Comparison of ENCODE assay signal across 9 cellular contexts in genomic region chr16:11949527-11949926, GRCh38. TPM values are rescaled to one million over a fixed set of nuclear protein-coding genes. Genes with fewer than 3 reads are reported as not detected.
DNase-seq lines count a peak whose midpoint lies in the region; ATAC-seq and TF ChIP-seq lines count a peak whose summit lies in the region.
"Had no signal": no experiment of that assay in that cellular context is flagged by ENCODE, and none has a peak within 500 bp of the region (broad histone marks: within the 10 kb centered on the region; RNA-seq: fewer than 3 reads in every experiment).

No MANE protein-coding gene starts in this region.

- H3K27me3 Mint-ChIP-seq in activated naive CD8-positive, alpha-beta T cell treated with anti-CD3 and anti-CD28 coated beads, Interleukin-2, amount 50 U/mL, for 24 hours: no peaks in the 10 kb centered on the region

- H3K4me1 ChIP-seq in HAP-1 (no peaks in the 10 kb centered on the region), right cardiac atrium (ENCODE audit: control insufficient read depth, insufficient read depth, low read length) (no peaks in the 10 kb centered on the region), spleen (peaks cover 0 to 12% (median 0%) of the 10 kb centered on the region in 6 donors)

- H3K27ac Mint-ChIP-seq in activated naive CD8-positive, alpha-beta T cell treated with anti-CD3 and anti-CD28 coated beads, Interleukin-2, amount 50 U/mL, for 24 hours: no peak overlapping the region
- H3K27ac Mint-ChIP-seq: CD4-positive, CD25-positive, alpha-beta regulatory T cell had no signal

- no peaks in the 10 kb centered on the region for H3K4me1 Mint-ChIP-seq in activated naive CD8-positive, alpha-beta T cell treated with anti-CD3 and anti-CD28 coated beads, Interleukin-2, amount 50 U/mL, for 24 hours
- H3K4me1 Mint-ChIP-seq: CD4-positive, CD25-positive, alpha-beta regulatory T cell had no signal

- no peak overlapping the region for H3K4me3 ChIP-seq in HAP-1
- H3K4me3 ChIP-seq in right cardiac atrium (ENCODE audit: low read length): no peak overlapping the region
- H3K4me3 ChIP-seq in spleen: no peak overlapping the region

- no peaks in the 10 kb centered on the region for H3K36me3 Mint-ChIP-seq in activated naive CD8-positive, alpha-beta T cell treated with anti-CD3 and anti-CD28 coated beads, Interleukin-2, amount 50 U/mL, for 24 hours (ENCODE audit: low read depth)
- H3K36me3 Mint-ChIP-seq: CD4-positive, CD25-positive, alpha-beta regulatory T cell had no signal

- TF ChIP-seq POLR2A in spleen (IDR thresholded peaks at IDR 0.05): no peak

- H3K36me3 ChIP-seq in HAP-1 (replicated peaks): no peaks in the 10 kb centered on the region
- no peaks in the 10 kb centered on the region for H3K36me3 ChIP-seq in spleen

- H3K9me3 Mint-ChIP-seq in activated naive CD8-positive, alpha-beta T cell treated with anti-CD3 and anti-CD28 coated beads, Interleukin-2, amount 50 U/mL, for 24 hours: no peaks in the 10 kb centered on the region
- H3K9me3 Mint-ChIP-seq: CD4-positive, CD25-positive, alpha-beta regulatory T cell had no signal

- peak; percentile 28 for DNase-seq in NCI-H510A treated with DMSO at 0.1 percent for 48 hours (lab: John Stamatoyannopoulos, UW)
- no peak for DNase-seq in NCI-H510A (lab: John Stamatoyannopoulos, UW)
- peak; percentile 41 to 46 for DNase-seq in HAP-1 (ENCODE audit: low spot score in 2 of 2)
- DNase-seq in NCI-H2196 (lab: John Stamatoyannopoulos, UW; ENCODE audit: unreplicated experiment): peak; percentile 60
- DNase-seq in activated naive CD8-positive, alpha-beta T cell treated with anti-CD3 and anti-CD28 coated beads, Interleukin-2, amount 50 U/mL, for 24 hours: no peak
- DNase-seq in right cardiac atrium: no peak
- DNase-seq in spleen: no peak
- no peak for DNase-seq in activated CD4-positive, CD25-positive, alpha-beta regulatory T cell (lab: John Stamatoyannopoulos, UW)

- in situ Hi-C loops in HAP-1 (cut with MboI; ENCODE audit: low sequenced_read_pairs): loop anchor here (10.0 kb wide), 1 partner anchor 115 kb away; no protein-coding TSS in a partner anchor

- WGBS in right cardiac atrium: 12% methylated on average over 4 of the region's 4 CpGs
- 18 to 26% (median 23%) methylated on average over 4 of the region's 4 CpGs for WGBS in spleen, 5 donors

- H3K9me3 ChIP-seq in HAP-1: no peaks in the 10 kb centered on the region
- H3K9me3 ChIP-seq in right cardiac atrium (ENCODE audit: control insufficient read depth, low read length): no peaks in the 10 kb centered on the region
- no peaks in the 10 kb centered on the region for H3K9me3 ChIP-seq in spleen

- ATAC-seq in activated naive CD8-positive, alpha-beta T cell treated with anti-CD3 and anti-CD28 coated beads, Interleukin-2, amount 50 U/mL, for 24 hours: peak; percentile 61
- peak; percentile 56 to 64 for ATAC-seq in right cardiac atrium

- no peak overlapping the region for H3K4me3 Mint-ChIP-seq in activated naive CD8-positive, alpha-beta T cell treated with anti-CD3 and anti-CD28 coated beads, Interleukin-2, amount 50 U/mL, for 24 hours
- H3K4me3 Mint-ChIP-seq: CD4-positive, CD25-positive, alpha-beta regulatory T cell had no signal

- intact Hi-C loops in right cardiac atrium (cut with DNase I) (loop anchor here (2.0 to 5.0 kb wide), 2 partner anchors 118 to 119 kb away; no protein-coding TSS in a partner anchor), spleen (cut with DNase I; ENCODE audit: low total_unique reads) (no loop called here)

- TF ChIP-seq CTCF in spleen (IDR thresholded peaks at IDR 0.05 in 8 of 11, conservative IDR thresholded peaks at IDR 0.05 in 3 of 11): peak; percentile 19 to 57 (median 48)

- H3K27me3 ChIP-seq in HAP-1 (ENCODE audit: low read depth): no peaks in the 10 kb centered on the region
- H3K27me3 ChIP-seq in right cardiac atrium (ENCODE audit: control insufficient read depth, insufficient read depth): no peaks in the 10 kb centered on the region
- H3K27me3 ChIP-seq in spleen (replicated peaks in 1 of 7): no peaks in the 10 kb centered on the region

- no peak overlapping the region for H3K27ac ChIP-seq in right cardiac atrium (ENCODE audit: low read length)
- H3K27ac ChIP-seq in spleen: no peak overlapping the region

RNA-seq across cellular contexts. Expression of gene NPIPB2, which starts 7.7 kb away (rescaled TPM):
- 1 to 10 TPM; 2.4 to 6.8 (median 5.6) TPM for total RNA-seq in right cardiac atrium
- polyA plus RNA-seq in right cardiac atrium: 6.3 TPM
- total RNA-seq in spleen: 10 to 100 TPM in 5 of 7 donors, 1 to 10 TPM in 2; 5.7 to 23.7 (median 13.5) TPM
- polyA plus RNA-seq in spleen: 1 to 10 TPM; 4.0 to 6.1 (median 5.1) TPM

RNA-seq across cellular contexts. Expression of gene TNFRSF17, which starts 15.5 kb away (rescaled TPM):
- total RNA-seq in right cardiac atrium: under 1 TPM in 1 of 4 donors, not detected in 3; 0.38 TPM
- not detected for polyA plus RNA-seq in right cardiac atrium
- total RNA-seq in spleen: 10 to 100 TPM in 2 of 7 donors, 1 to 10 TPM in 5; 4.8 to 20.1 (median 7.5) TPM
- 10 to 100 TPM in 2 of 3 donors, 1 to 10 TPM in 1; 9.5 to 15.1 (median 14.7) TPM for polyA plus RNA-seq in spleen
- total RNA-seq: CD4-positive, CD25-positive, alpha-beta regulatory T cell had no signal
- polyA plus RNA-seq: CD4-positive, CD25-positive, alpha-beta regulatory T cell had no signal

RNA-seq across cellular contexts. Expression of gene SNX29, which starts 27.0 kb away (rescaled TPM):
- total RNA-seq in right cardiac atrium (10 to 100 TPM; 13.2 to 20.1 (median 16.2) TPM), spleen (10 to 100 TPM; 42.5 to 91.9 (median 78.5) TPM)
- polyA plus RNA-seq in right cardiac atrium (3.0 TPM), spleen (1 to 10 TPM; 5.7 to 6.9 (median 6.9) TPM)

RNA-seq across cellular contexts. Expression of gene GSPT1, which starts 33.8 kb away (rescaled TPM):
- total RNA-seq in right cardiac atrium (100 to 1,000 TPM in 1 of 4 donors, 10 to 100 TPM in 3; 89.1 to 105 (median 96.2) TPM), spleen (100 to 1,000 TPM in 1 of 7 donors, 10 to 100 TPM in 6; 54.6 to 123 (median 72.7) TPM)
- polyA plus RNA-seq in right cardiac atrium (41.6 TPM), spleen (10 to 100 TPM; 17.1 to 24.7 (median 24.2) TPM)

Comparison
In these comparisons a context has a peak if more than half of its experiments do, and no peak if none do; other contexts are left out.
1. DNase-seq: peak in NCI-H510A treated with DMSO at 0.1 percent for 48 hours (single experiment), HAP-1 (2 of 2) and NCI-H2196 (single experiment); none in NCI-H510A (single experiment), activated naive CD8-positive, alpha-beta T cell treated with anti-CD3 and anti-CD28 coated beads, Interleukin-2, amount 50 U/mL, for 24 hours (single experiment), right cardiac atrium (0 of 3), spleen (single experiment) and activated CD4-positive, CD25-positive, alpha-beta regulatory T cell (0 of 4).
2. RNA of gene TNFRSF17, which starts 15.5 kb away (total RNA-seq): 4.8 to 20.1 TPM in spleen; 0.38 TPM in right cardiac atrium; every median in the first group is over 4 times any median in the second.